Comparison of ENCODE assay signal across 12 cellular contexts in genomic region chr10:132532174-132532573, GRCh38.
"Had no signal": no experiment of that assay in that cellular context is flagged by ENCODE, and none has a peak within 500 bp of the region (broad histone marks: within the 10 kb centered on the region; RNA-seq: fewer than 3 reads in every experiment).

No MANE protein-coding gene starts in this region.

- DNase-seq: activated CD4-positive, alpha-beta T cell treated with anti-CD3 and anti-CD28 coated beads for 36 hours; activated CD8-positive, alpha-beta memory T cell treated with anti-CD3 and anti-CD28 coated beads, Interleukin-2, amount 50 U/mL, for 48 hours; activated CD8-positive, alpha-beta T cell treated with anti-CD3 and anti-CD28 coated beads, Interleukin-2, amount 10 ng/mL, durations not matched to agents 7 days and 5 days; activated naive CD8-positive, alpha-beta T cell treated with anti-CD3 and anti-CD28 coated beads, Interleukin-2, amount 50 U/mL, for 24 hours; central memory CD4-positive, alpha-beta T cell; cortex of kidney; effector CD8-positive, alpha-beta T cell; gastrocnemius medialis; heart right ventricle; small intestine; stimulated activated naive B cell treated with anti-CD40 and anti-IgM and Interleukin-4, amounts not matched to agents 10 μg/mL and 1 μg/mL and 100 μg/mL, for 72 hours; transverse colon had no signal

- ATAC-seq: activated CD4-positive, alpha-beta T cell treated with anti-CD3 and anti-CD28 coated beads for 36 hours; activated CD8-positive, alpha-beta T cell treated with anti-CD3 and anti-CD28 coated beads, Interleukin-2, amount 10 ng/mL, durations not matched to agents 7 days and 5 days; activated naive CD8-positive, alpha-beta T cell treated with anti-CD3 and anti-CD28 coated beads, Interleukin-2, amount 50 U/mL, for 24 hours; gastrocnemius medialis; heart right ventricle; stimulated activated naive B cell treated with anti-CD40 and anti-IgM and Interleukin-4, amounts not matched to agents 10 μg/mL and 1 μg/mL and 100 μg/mL, for 72 hours had no signal

- H3K27ac Mint-ChIP-seq: activated CD4-positive, alpha-beta T cell treated with anti-CD3 and anti-CD28 coated beads for 36 hours; activated CD8-positive, alpha-beta T cell treated with anti-CD3 and anti-CD28 coated beads, Interleukin-2, amount 10 ng/mL, durations not matched to agents 7 days and 5 days; activated naive CD8-positive, alpha-beta T cell treated with anti-CD3 and anti-CD28 coated beads, Interleukin-2, amount 50 U/mL, for 24 hours; stimulated activated naive B cell treated with anti-CD40 and anti-IgM and Interleukin-4, amounts not matched to agents 10 μg/mL and 1 μg/mL and 100 μg/mL, for 72 hours had no signal

- H3K4me3 ChIP-seq: gastrocnemius medialis, heart right ventricle, transverse colon had no signal

- H3K27ac ChIP-seq: gastrocnemius medialis, heart right ventricle, transverse colon had no signal

- H3K36me3 ChIP-seq: gastrocnemius medialis, heart right ventricle, transverse colon had no signal

- H3K4me3 Mint-ChIP-seq: activated CD4-positive, alpha-beta T cell treated with anti-CD3 and anti-CD28 coated beads for 36 hours; activated CD8-positive, alpha-beta T cell treated with anti-CD3 and anti-CD28 coated beads, Interleukin-2, amount 10 ng/mL, durations not matched to agents 7 days and 5 days; activated naive CD8-positive, alpha-beta T cell treated with anti-CD3 and anti-CD28 coated beads, Interleukin-2, amount 50 U/mL, for 24 hours; stimulated activated naive B cell treated with anti-CD40 and anti-IgM and Interleukin-4, amounts not matched to agents 10 μg/mL and 1 μg/mL and 100 μg/mL, for 72 hours had no signal

- H3K9me3 ChIP-seq: gastrocnemius medialis had no signal
